8 cellular contexts compared by ENCODE assay signal in genomic region chr2:148643998-148644884, GRCh38. TPM values are rescaled to one million over a fixed set of nuclear protein-coding genes. Genes with fewer than 3 reads are reported as not detected.
DNase-seq lines count a peak whose midpoint lies in the region; ATAC-seq, FAIRE-seq and TF ChIP-seq lines count a peak whose summit lies in the region.

Gene EPC2, plus strand, starts transcription at chr2:148644751. Its CDS starts 267 bp downstream, at chr2:148645018.

- H3K4me2 ChIP-seq in keratinocyte (ENCODE audit: control insufficient read depth, extremely low read depth, insufficient read depth, low read depth, low read length), result peak within 1 kb of the TSS; percentile 93

- no peaks in the 10 kb centered on the region for H3K9me3 ChIP-seq in keratinocyte (ENCODE audit: control insufficient read depth, low read depth, low read length)

- no peaks in the 10 kb centered on the region for H3K36me3 ChIP-seq in keratinocyte (ENCODE audit: control insufficient read depth in 2 of 2, extremely low read depth in 1 of 2, insufficient read depth in 2 of 2, low read length in 2 of 2)

- peaks cover 38% of the 10 kb centered on the region for H3K79me2 ChIP-seq in keratinocyte (ENCODE audit: control insufficient read depth, insufficient read depth, low read length)

- H3K27me3 ChIP-seq in keratinocyte (ENCODE audit: control insufficient read depth, extremely low read depth, insufficient read depth, low read length), result no peaks in the 10 kb centered on the region

- peak within 1 kb of the TSS; percentile 94 for H3K9ac ChIP-seq in keratinocyte (ENCODE audit: control insufficient read depth, extremely low read depth, insufficient read depth, low read length)

- in situ Hi-C loops in ACHN (cut with HindIII; ENCODE audit: low pct_ligation_motif_present, low pct_unique_long_range_greater_than_20kb, low sequenced_read_pairs), result no loop called here

- peak; percentile 82 for DNase-seq in ACHN
- peak; percentile 84 for DNase-seq in NCI-H345 (lab: John Stamatoyannopoulos, UW)
- peak; percentile 93 for DNase-seq in activated CD4-positive, CD25-positive, alpha-beta regulatory T cell treated with anti-CD3 and anti-CD28 coated beads, Interleukin-2, amount 50 U/mL, for 72 hours
- peak; percentile 82 for DNase-seq in cerebellar cortex (ENCODE audit: low spot score)
- DNase-seq in keratinocyte (ENCODE audit: low read depth, low spot score), result no peak
- peak; percentile 86 to 87 for DNase-seq in stimulated activated CD4-positive, alpha-beta T cell treated with anti-CD3 and anti-CD28 coated beads, Interleukin-15, amount 100 ng/mL, for 1 hour (ENCODE audit: low read depth in 1 of 2, low spot score in 1 of 2)

- H3K9me1 ChIP-seq in keratinocyte (ENCODE audit: control insufficient read depth, extremely low read depth, insufficient read depth, low read length), result no peaks in the 10 kb centered on the region

- H4K20me1 ChIP-seq in keratinocyte (ENCODE audit: control insufficient read depth, extremely low read depth, insufficient read depth, low read length), result peaks cover 6% of the 10 kb centered on the region

- no peak for FAIRE-seq in keratinocyte (lab: Jason Lieb, UNC)

- H3K4me3 ChIP-seq in keratinocyte (ENCODE audit: control insufficient read depth in 2 of 3, extremely low read depth in 1 of 3, insufficient read depth in 2 of 3, low read depth in 1 of 3, low read length in 3 of 3), result peak within 1 kb of the TSS; percentile 76 to 97 (median 93)

- dilution Hi-C loops in keratinocyte (cut with MboI; ENCODE audit: extremely low pct_ligation_motif_present, low sequenced_read_pairs), result no loop called here

- peak within 1 kb of the TSS; percentile 98 for H2AFZ ChIP-seq in keratinocyte (ENCODE audit: control insufficient read depth, low read length)

- peak within 1 kb of the TSS; percentile 93 for H3K27ac ChIP-seq in keratinocyte (ENCODE audit: control insufficient read depth, insufficient read depth, low read length)

- ATAC-seq in GM18868 (IDR thresholded peaks at IDR 0.05; ENCODE audit: unreplicated experiment) (peak; percentile 46), HG03135 (IDR thresholded peaks at IDR 0.05; ENCODE audit: unreplicated experiment) (peak; percentile 52)

- peaks cover 15% of the 10 kb centered on the region for H3K4me1 ChIP-seq in keratinocyte (ENCODE audit: control insufficient read depth, extremely low read depth, insufficient read depth, low read length)

- TF ChIP-seq CTCF in keratinocyte (optimal IDR thresholded peaks at IDR 0.05 in 1 of 3, IDR thresholded peaks at IDR 0.05 in 1 of 3, conservative IDR thresholded peaks at IDR 0.05 in 1 of 3; ENCODE audit: extremely low read depth in 1 of 3, insufficient read depth in 2 of 3, low read length in 3 of 3), result no peak

RNA-seq across cellular contexts. Expression of gene EPC2, which starts in this region (rescaled TPM):
- 9.4 to 13.1 TPM (median 9.6 TPM) in 3 replicates for polyA plus RNA-seq in keratinocyte
- polyA plus RNA-seq in keratinocyte (2011; ENCODE audit: low read depth), result 18.7 TPM
- 6.7 and 11.2 TPM in 2 replicates for polyA plus RNA-seq in keratinocyte (2011; cell fraction: cytosol; rRNA removed)
- 11.2 and 12.3 TPM in 2 replicates for polyA plus RNA-seq in keratinocyte (2011; cell fraction: nucleus; rRNA removed)
- 8.7 and 8.8 TPM in 2 replicates for polyA plus RNA-seq in keratinocyte (2012; ENCODE audit: low replicate concordance)
- 7.9 to 25.5 TPM (median 14.2 TPM) in 3 replicates for polyA minus RNA-seq in keratinocyte
- polyA minus RNA-seq in keratinocyte (2011; cell fraction: cytosol; rRNA and poly(A)+ RNA removed), result 8.2 TPM
- polyA minus RNA-seq in keratinocyte (2011; cell fraction: nucleus; rRNA and poly(A)+ RNA removed), result 12.2 and 29.2 TPM in 2 replicates
